Comparison of ENCODE assay signal across 2 cellular contexts in the genomic region with DNA sequence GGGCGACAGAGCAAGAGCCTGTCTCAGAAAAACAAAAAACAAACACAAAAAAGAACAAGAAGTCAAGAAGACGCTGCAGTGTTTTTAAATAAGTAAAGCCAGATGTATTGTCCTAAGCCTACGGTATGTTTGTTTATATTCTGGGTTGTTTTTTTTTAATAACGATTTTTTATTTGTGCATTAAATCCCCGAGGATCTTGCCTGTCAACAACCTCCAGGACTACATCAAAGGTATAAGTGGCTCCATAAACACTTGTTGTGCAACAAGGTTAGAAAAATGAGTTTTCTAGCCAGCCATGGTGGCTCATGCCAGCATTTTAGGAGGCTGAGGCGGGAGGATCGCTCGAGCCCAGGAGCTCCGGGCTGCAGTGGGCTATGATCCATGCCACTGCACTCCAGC.
TF ChIP-seq lines count a peak whose summit lies in the region.

No MANE protein-coding gene starts in this region.

TF ChIP-seq in IMR-90, 13 proteins besides CTCF, POLR2A, EP300 and RAD21:
- peak; percentile 28; the same call in 1 of the 2 replicates for TF ChIP-seq CEBPB (IDR thresholded peaks at IDR 0.05; ENCODE audit: low read depth, low read length)
- TF ChIP-seq NFE2L2 (IDR thresholded peaks at IDR 0.05; ENCODE audit: low read depth, low read length) = no peak
TF ChIP-seq in IMR-90: peak in this region for 1.

TF ChIP-seq in H1, 55 proteins besides CTCF, POLR2A, EP300 and RAD21:
- TF ChIP-seq CHD1 (IDR thresholded peaks at IDR 0.05; ENCODE audit: low read depth, low read length) (no peak), NRF1 (IDR thresholded peaks at IDR 0.05; ENCODE audit: low read depth, low read length) (no peak), CTBP2 (IDR thresholded peaks at IDR 0.05; ENCODE audit: borderline replicate concordance, insufficient read depth, insufficient read length, low read length) (no peak), HDAC6 (IDR thresholded peaks at IDR 0.05; ENCODE audit: low read depth, low read length) (no peak), YY1 (IDR thresholded peaks at IDR 0.05; ENCODE audit: low read depth, low read length) (no peak), POU5F1 (IDR thresholded peaks at IDR 0.05; ENCODE audit: low read depth, low read length) (no peak), RBBP5 (IDR thresholded peaks at IDR 0.05; ENCODE audit: borderline replicate concordance, low read depth, low read length) (no peak), KDM4A (IDR thresholded peaks at IDR 0.05; ENCODE audit: low read depth, low read length, severe bottlenecking) (no peak), KDM5A (IDR thresholded peaks at IDR 0.05; ENCODE audit: low read length) (no peak), MAFK (IDR thresholded peaks at IDR 0.05; ENCODE audit: low read depth, low read length) (no peak), TCF12 (IDR thresholded peaks at IDR 0.05; ENCODE audit: low read depth, low read length) (no peak), RFX5 (IDR thresholded peaks at IDR 0.05; ENCODE audit: borderline replicate concordance, low read depth, low read length) (no peak), JUN (IDR thresholded peaks at IDR 0.05; ENCODE audit: low read depth, low read length) (no peak), SUZ12 (IDR thresholded peaks at IDR 0.05; ENCODE audit: low read length) (no peak)
- TF ChIP-seq, protein P1, sequence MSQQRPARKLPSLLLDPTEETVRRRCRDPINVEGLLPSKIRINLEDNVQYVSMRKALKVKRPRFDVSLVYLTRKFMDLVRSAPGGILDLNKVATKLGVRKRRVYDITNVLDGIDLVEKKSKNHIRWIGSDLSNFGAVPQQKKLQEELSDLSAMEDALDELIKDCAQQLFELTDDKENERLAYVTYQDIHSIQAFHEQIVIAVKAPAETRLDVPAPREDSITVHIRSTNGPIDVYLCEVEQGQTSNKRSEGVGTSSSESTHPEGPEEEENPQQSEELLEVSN (IDR thresholded peaks at IDR 0.05) = no peak
- TF ChIP-seq, protein P2, sequence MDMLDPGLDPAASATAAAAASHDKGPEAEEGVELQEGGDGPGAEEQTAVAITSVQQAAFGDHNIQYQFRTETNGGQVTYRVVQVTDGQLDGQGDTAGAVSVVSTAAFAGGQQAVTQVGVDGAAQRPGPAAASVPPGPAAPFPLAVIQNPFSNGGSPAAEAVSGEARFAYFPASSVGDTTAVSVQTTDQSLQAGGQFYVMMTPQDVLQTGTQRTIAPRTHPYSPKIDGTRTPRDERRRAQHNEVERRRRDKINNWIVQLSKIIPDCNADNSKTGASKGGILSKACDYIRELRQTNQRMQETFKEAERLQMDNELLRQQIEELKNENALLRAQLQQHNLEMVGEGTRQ (IDR thresholded peaks at IDR 0.05; ENCODE audit: low read length) = no peak
- TF ChIP-seq, protein P3, sequence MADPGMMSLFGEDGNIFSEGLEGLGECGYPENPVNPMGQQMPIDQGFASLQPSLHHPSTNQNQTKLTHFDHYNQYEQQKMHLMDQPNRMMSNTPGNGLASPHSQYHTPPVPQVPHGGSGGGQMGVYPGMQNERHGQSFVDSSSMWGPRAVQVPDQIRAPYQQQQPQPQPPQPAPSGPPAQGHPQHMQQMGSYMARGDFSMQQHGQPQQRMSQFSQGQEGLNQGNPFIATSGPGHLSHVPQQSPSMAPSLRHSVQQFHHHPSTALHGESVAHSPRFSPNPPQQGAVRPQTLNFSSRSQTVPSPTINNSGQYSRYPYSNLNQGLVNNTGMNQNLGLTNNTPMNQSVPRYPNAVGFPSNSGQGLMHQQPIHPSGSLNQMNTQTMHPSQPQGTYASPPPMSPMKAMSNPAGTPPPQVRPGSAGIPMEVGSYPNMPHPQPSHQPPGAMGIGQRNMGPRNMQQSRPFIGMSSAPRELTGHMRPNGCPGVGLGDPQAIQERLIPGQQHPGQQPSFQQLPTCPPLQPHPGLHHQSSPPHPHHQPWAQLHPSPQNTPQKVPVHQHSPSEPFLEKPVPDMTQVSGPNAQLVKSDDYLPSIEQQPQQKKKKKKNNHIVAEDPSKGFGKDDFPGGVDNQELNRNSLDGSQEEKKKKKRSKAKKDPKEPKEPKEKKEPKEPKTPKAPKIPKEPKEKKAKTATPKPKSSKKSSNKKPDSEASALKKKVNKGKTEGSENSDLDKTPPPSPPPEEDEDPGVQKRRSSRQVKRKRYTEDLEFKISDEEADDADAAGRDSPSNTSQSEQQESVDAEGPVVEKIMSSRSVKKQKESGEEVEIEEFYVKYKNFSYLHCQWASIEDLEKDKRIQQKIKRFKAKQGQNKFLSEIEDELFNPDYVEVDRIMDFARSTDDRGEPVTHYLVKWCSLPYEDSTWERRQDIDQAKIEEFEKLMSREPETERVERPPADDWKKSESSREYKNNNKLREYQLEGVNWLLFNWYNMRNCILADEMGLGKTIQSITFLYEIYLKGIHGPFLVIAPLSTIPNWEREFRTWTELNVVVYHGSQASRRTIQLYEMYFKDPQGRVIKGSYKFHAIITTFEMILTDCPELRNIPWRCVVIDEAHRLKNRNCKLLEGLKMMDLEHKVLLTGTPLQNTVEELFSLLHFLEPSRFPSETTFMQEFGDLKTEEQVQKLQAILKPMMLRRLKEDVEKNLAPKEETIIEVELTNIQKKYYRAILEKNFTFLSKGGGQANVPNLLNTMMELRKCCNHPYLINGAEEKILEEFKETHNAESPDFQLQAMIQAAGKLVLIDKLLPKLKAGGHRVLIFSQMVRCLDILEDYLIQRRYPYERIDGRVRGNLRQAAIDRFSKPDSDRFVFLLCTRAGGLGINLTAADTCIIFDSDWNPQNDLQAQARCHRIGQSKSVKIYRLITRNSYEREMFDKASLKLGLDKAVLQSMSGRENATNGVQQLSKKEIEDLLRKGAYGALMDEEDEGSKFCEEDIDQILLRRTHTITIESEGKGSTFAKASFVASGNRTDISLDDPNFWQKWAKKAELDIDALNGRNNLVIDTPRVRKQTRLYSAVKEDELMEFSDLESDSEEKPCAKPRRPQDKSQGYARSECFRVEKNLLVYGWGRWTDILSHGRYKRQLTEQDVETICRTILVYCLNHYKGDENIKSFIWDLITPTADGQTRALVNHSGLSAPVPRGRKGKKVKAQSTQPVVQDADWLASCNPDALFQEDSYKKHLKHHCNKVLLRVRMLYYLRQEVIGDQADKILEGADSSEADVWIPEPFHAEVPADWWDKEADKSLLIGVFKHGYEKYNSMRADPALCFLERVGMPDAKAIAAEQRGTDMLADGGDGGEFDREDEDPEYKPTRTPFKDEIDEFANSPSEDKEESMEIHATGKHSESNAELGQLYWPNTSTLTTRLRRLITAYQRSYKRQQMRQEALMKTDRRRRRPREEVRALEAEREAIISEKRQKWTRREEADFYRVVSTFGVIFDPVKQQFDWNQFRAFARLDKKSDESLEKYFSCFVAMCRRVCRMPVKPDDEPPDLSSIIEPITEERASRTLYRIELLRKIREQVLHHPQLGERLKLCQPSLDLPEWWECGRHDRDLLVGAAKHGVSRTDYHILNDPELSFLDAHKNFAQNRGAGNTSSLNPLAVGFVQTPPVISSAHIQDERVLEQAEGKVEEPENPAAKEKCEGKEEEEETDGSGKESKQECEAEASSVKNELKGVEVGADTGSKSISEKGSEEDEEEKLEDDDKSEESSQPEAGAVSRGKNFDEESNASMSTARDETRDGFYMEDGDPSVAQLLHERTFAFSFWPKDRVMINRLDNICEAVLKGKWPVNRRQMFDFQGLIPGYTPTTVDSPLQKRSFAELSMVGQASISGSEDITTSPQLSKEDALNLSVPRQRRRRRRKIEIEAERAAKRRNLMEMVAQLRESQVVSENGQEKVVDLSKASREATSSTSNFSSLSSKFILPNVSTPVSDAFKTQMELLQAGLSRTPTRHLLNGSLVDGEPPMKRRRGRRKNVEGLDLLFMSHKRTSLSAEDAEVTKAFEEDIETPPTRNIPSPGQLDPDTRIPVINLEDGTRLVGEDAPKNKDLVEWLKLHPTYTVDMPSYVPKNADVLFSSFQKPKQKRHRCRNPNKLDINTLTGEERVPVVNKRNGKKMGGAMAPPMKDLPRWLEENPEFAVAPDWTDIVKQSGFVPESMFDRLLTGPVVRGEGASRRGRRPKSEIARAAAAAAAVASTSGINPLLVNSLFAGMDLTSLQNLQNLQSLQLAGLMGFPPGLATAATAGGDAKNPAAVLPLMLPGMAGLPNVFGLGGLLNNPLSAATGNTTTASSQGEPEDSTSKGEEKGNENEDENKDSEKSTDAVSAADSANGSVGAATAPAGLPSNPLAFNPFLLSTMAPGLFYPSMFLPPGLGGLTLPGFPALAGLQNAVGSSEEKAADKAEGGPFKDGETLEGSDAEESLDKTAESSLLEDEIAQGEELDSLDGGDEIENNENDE (IDR thresholded peaks at IDR 0.05; ENCODE audit: insufficient replicate concordance, low read length) = no peak
